Comparison of ENCODE assay signal across 14 cellular contexts in the genomic region with DNA sequence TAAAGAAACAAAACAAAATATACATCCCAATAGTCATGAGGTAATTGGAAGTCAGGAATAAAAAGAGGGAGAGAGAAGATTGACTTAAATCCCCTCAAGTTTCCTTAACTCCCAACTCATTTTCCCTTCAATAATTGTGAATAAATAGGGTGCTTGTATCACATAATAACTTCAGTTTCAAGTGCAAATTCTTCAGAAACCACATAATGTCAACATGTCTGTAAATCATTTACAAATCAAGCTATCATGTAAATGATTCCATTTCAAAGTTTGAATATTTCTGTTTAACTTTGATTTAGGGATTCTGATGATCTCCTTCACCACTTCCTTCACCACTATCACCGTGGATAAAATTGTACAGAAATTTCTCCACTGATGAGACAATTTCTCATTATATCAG. TPM values are rescaled to one million over a fixed set of nuclear protein-coding genes. Genes with fewer than 3 reads are reported as not detected.
A peak's percentile ranks its signal among the peaks of the same experiment; 100 is the strongest.
DNase-seq lines count a peak whose midpoint lies in the region; ATAC-seq and TF ChIP-seq lines count a peak whose summit lies in the region.
"Had no signal": no experiment of that assay in that cellular context is flagged by ENCODE, and none has a peak within 500 bp of the region (broad histone marks: within the 10 kb centered on the region; RNA-seq: fewer than 3 reads in every experiment).

No MANE protein-coding gene starts in this region.

- TF ChIP-seq CTCF in epithelial cell of proximal tubule (conservative IDR thresholded peaks at IDR 0.05; ENCODE audit: low read depth, low read length), result no peak
- TF ChIP-seq CTCF in psoas muscle (IDR thresholded peaks at IDR 0.05), result no peak

- H3K27me3 ChIP-seq in psoas muscle (ENCODE audit: insufficient read depth in 3 of 3, low read length in 2 of 3) (no peaks in the 10 kb centered on the region), MG63 (no peaks in the 10 kb centered on the region), trophoblast cell (ENCODE audit: insufficient read depth, low read length) (no peaks in the 10 kb centered on the region)
- H3K27me3 ChIP-seq: BLaER1 treated with 17β-estradiol and CSF1 and Interleukin-3, amounts not matched to agents 10 nM and 100 nM had no signal

- in situ Hi-C loops in ACHN (cut with HindIII; ENCODE audit: low pct_ligation_motif_present, low pct_unique_long_range_greater_than_20kb, low sequenced_read_pairs), result no loop called here

- no peak overlapping the region for H3K18ac ChIP-seq in trophoblast cell (ENCODE audit: low read length)

- H4K8ac ChIP-seq in trophoblast cell (ENCODE audit: low read depth, low read length), result no peak overlapping the region

- no peak overlapping the region for H3K14ac ChIP-seq in trophoblast cell (ENCODE audit: low read length)

- H3K4me3 ChIP-seq in epithelial cell of proximal tubule (ENCODE audit: low read depth, low read length), result no peak overlapping the region
- H3K4me3 ChIP-seq in psoas muscle, result no peak overlapping the region
- H3K4me3 ChIP-seq in MG63, result no peak overlapping the region
- no peak overlapping the region for H3K4me3 ChIP-seq in trophoblast cell (ENCODE audit: low read depth, low read length)
- H3K4me3 ChIP-seq: BLaER1 treated with 17β-estradiol and CSF1 and Interleukin-3, amounts not matched to agents 10 nM and 100 nM; GM23248 had no signal

- intact Hi-C loops in psoas muscle (cut with DNase I), result no loop called here

- DNase-seq in ACHN (peak; percentile 54), HT-29 (ENCODE audit: low spot score) (peak; percentile 18), epithelial cell of proximal tubule (ENCODE audit: low read depth) (peak; percentile 23), iris pigment epithelial cell (ENCODE audit: low read depth) (peak; percentile 22), psoas muscle (no peak), MG63 (no peak), trophoblast cell (no peak), activated gamma-delta T cell (lab: John Stamatoyannopoulos, UW) (no peak)
- DNase-seq: 8988T, DMS153 had no signal

- H3K4me1 ChIP-seq in psoas muscle (no peaks in the 10 kb centered on the region), trophoblast cell (ENCODE audit: control insufficient read depth in 1 of 2, insufficient read depth in 2 of 2, low read length in 2 of 2) (no peaks in the 10 kb centered on the region)
- H3K4me1 ChIP-seq: BLaER1 treated with 17β-estradiol and CSF1 and Interleukin-3, amounts not matched to agents 10 nM and 100 nM had no signal

- H3K79me1 ChIP-seq in trophoblast cell (ENCODE audit: low read length), result no peaks in the 10 kb centered on the region

- H3K36me3 ChIP-seq in psoas muscle (ENCODE audit: insufficient read depth in 1 of 2, low read depth in 1 of 2) (no peaks in the 10 kb centered on the region), MG63 (no peaks in the 10 kb centered on the region), trophoblast cell (ENCODE audit: control insufficient read depth in 1 of 2, insufficient read depth in 2 of 2, low read length in 2 of 2) (no peaks in the 10 kb centered on the region)

- H3K4me2 ChIP-seq in trophoblast cell (ENCODE audit: low read length), result no peak overlapping the region
- H3K4me2 ChIP-seq: BLaER1 treated with 17β-estradiol and CSF1 and Interleukin-3, amounts not matched to agents 10 nM and 100 nM had no signal

- H4K91ac ChIP-seq in trophoblast cell (ENCODE audit: low read depth, low read length), result no peak overlapping the region

- no peak overlapping the region for H2AK5ac ChIP-seq in trophoblast cell (ENCODE audit: low read length)

- no peaks in the 10 kb centered on the region for H3K79me2 ChIP-seq in trophoblast cell (ENCODE audit: control insufficient read depth, insufficient read depth, low read length, poor library complexity)

- no peak overlapping the region for H2BK120ac ChIP-seq in trophoblast cell (ENCODE audit: insufficient read depth, low read length, poor library complexity)

- no peak overlapping the region for H4K12ac ChIP-seq in trophoblast cell (ENCODE audit: low read depth, low read length)

- H3K4ac ChIP-seq in trophoblast cell (ENCODE audit: low read depth, low read length), result no peak overlapping the region

- H3K9me3 ChIP-seq in psoas muscle (no peaks in the 10 kb centered on the region), MG63 (no peaks in the 10 kb centered on the region), trophoblast cell (ENCODE audit: insufficient read depth, low read depth, low read length) (peaks cover 2% of the 10 kb centered on the region)

- H2AFZ ChIP-seq in trophoblast cell (ENCODE audit: insufficient read depth, low read length, poor library complexity), result no peak overlapping the region

- no peak overlapping the region for H3K27ac ChIP-seq in psoas muscle
- H3K27ac ChIP-seq in trophoblast cell (ENCODE audit: low read depth, low read length), result no peak overlapping the region
- H3K27ac ChIP-seq: BLaER1 treated with 17β-estradiol and CSF1 and Interleukin-3, amounts not matched to agents 10 nM and 100 nM; GM23248 had no signal

- 77 to 93% (median 90%) methylated on average over 1 of the region's 1 CpG for WGBS in psoas muscle, 3 donors
- no CpG with 5 or more reads among the region's 1 CpG for WGBS in trophoblast cell (ENCODE audit: extremely low coverage, insufficient coverage, insufficient read length)

- no peak for ATAC-seq in psoas muscle

- H3K9ac ChIP-seq in trophoblast cell (ENCODE audit: low read length), result no peak overlapping the region
- H3K9ac ChIP-seq: BLaER1 treated with 17β-estradiol and CSF1 and Interleukin-3, amounts not matched to agents 10 nM and 100 nM; GM23248 had no signal

- H2BK12ac ChIP-seq in trophoblast cell (ENCODE audit: low read length), result no peak overlapping the region

- no peak overlapping the region for H3K23ac ChIP-seq in trophoblast cell (ENCODE audit: low read length)

- no peak overlapping the region for H2BK5ac ChIP-seq in trophoblast cell (ENCODE audit: low read depth, low read length, poor library complexity)

RNA-seq across cellular contexts. Expression of gene CASP5, which starts 23.3 kb away (rescaled TPM):
- not detected in 2 replicates for total RNA-seq in HT-29 (2014; rRNA removed; shearing (Covaris generic))
- total RNA-seq in epithelial cell of proximal tubule (not detected in 2 replicates), psoas muscle (not detected)
- under 1 TPM in 1 of 3 donors, not detected in 2; 0.05 TPM for polyA plus RNA-seq in psoas muscle
- total RNA-seq in MG63 (2014; rRNA removed; shearing (Covaris generic); ENCODE audit: low replicate concordance), result not detected in 2 replicates
- polyA plus RNA-seq in trophoblast cell (2013), result 0.05 TPM in 1 of 2 replicates, not detected in the other
- total RNA-seq: CD4-positive, CD25-positive, alpha-beta regulatory T cell; GM23248; HT1080 had no signal
- polyA plus RNA-seq: GM23248 had no signal

RNA-seq across cellular contexts. Expression of gene CASP4, which starts 31.3 kb away (rescaled TPM):
- 56.6 and 58.2 TPM in 2 replicates for total RNA-seq in HT-29 (2014; rRNA removed; shearing (Covaris generic))
- 27.6 and 30.4 TPM in 2 replicates for total RNA-seq in epithelial cell of proximal tubule
- total RNA-seq in psoas muscle, result 10 to 100 TPM in 3 of 4 donors, 1 to 10 TPM in 1; 5.5 to 17.8 (median 13.8) TPM
- polyA plus RNA-seq in psoas muscle, result 100 to 1,000 TPM in 1 of 3 donors, 1 to 10 TPM in 2; 5.8 to 113 (median 6.9) TPM
- total RNA-seq in MG63 (2014; rRNA removed; shearing (Covaris generic); ENCODE audit: low replicate concordance), result 38.6 and 64.4 TPM in 2 replicates
- 9.5 and 10.1 TPM in 2 replicates for polyA plus RNA-seq in trophoblast cell (2013)

RNA-seq across cellular contexts. Expression of gene CASP1, which starts 35.2 kb away (rescaled TPM):
- 0.05 TPM in 1 of 2 replicates, not detected in the other for total RNA-seq in HT-29 (2014; rRNA removed; shearing (Covaris generic))
- total RNA-seq in epithelial cell of proximal tubule (0.29 TPM in 1 of 2 replicates, not detected in the other), psoas muscle (10 to 100 TPM in 1 of 4 donors, 1 to 10 TPM in 3; 1.6 to 10.2 (median 4.3) TPM)
- 1 to 10 TPM; 2.6 to 4.5 (median 3.3) TPM for polyA plus RNA-seq in psoas muscle
- 0.20 and 2.3 TPM in 2 replicates for total RNA-seq in MG63 (2014; rRNA removed; shearing (Covaris generic); ENCODE audit: low replicate concordance)
- 0.18 TPM in 1 of 2 replicates, not detected in the other for polyA plus RNA-seq in trophoblast cell (2013)

RNA-seq across cellular contexts. Expression of gene CARD16, which starts 45.4 kb away (rescaled TPM):
- total RNA-seq in HT-29 (2014; rRNA removed; shearing (Covaris generic)), result not detected in 2 replicates
- total RNA-seq in epithelial cell of proximal tubule (not detected in 2 replicates), psoas muscle (1 to 10 TPM; 2.5 to 6.9 (median 3.7) TPM)
- 1 to 10 TPM; 4.1 to 4.7 (median 4.6) TPM for polyA plus RNA-seq in psoas muscle
- total RNA-seq in MG63 (2014; rRNA removed; shearing (Covaris generic); ENCODE audit: low replicate concordance), result 0.30 TPM in 1 of 2 replicates, not detected in the other
- polyA plus RNA-seq in trophoblast cell (2013), result 1.4 TPM in 2 replicates
- total RNA-seq: GM23248 had no signal
- polyA plus RNA-seq: GM23248 had no signal

Comparison
In these comparisons a context has a peak if more than half of its experiments do, and no peak if none do; other contexts are left out.
1. DNase-seq: peak in ACHN (single experiment), HT-29 (single experiment), epithelial cell of proximal tubule (single experiment) and iris pigment epithelial cell (single experiment); none in psoas muscle (0 of 2), MG63 (single experiment), trophoblast cell (0 of 2) and activated gamma-delta T cell (single experiment).